In genomic region chr21:41425588-41425953, GRCh38 we compare ENCODE assay signal across 8 cellular contexts. TPM values are rescaled to one million over a fixed set of nuclear protein-coding genes. Genes with fewer than 3 reads are reported as not detected.
DNase-seq lines count a peak whose midpoint lies in the region; ATAC-seq, FAIRE-seq and TF ChIP-seq lines count a peak whose summit lies in the region.

No MANE protein-coding gene starts in this region.

- no peak for TF ChIP-seq CTCF in WI38 (IDR thresholded peaks at IDR 0.05; ENCODE audit: low read depth, low read length)
- no peak for TF ChIP-seq CTCF in gastroesophageal sphincter (IDR thresholded peaks at IDR 0.05)

- H3K4me3 ChIP-seq in WI38 (ENCODE audit: low read depth, low read length): peak overlapping the region; percentile 57
- peak overlapping the region; percentile 43 to 79 for H3K4me3 ChIP-seq in gastroesophageal sphincter
- H3K4me3 ChIP-seq in skeletal muscle tissue (ENCODE audit: low read length in 3 of 3): peak overlapping the region; percentile 72 to 81 (median 73)

- no peak for TF ChIP-seq EP300 in gastroesophageal sphincter (IDR thresholded peaks at IDR 0.05)

- peaks cover 0 to 56% (median 0%) of the 10 kb centered on the region in 3 donors for H3K4me1 ChIP-seq in gastroesophageal sphincter
- peaks cover 6 to 11% (median 10%) of the 10 kb centered on the region in 3 donors for H3K4me1 ChIP-seq in skeletal muscle tissue (ENCODE audit: control insufficient read depth in 3 of 3, insufficient read depth in 3 of 3, low read length in 3 of 3)

- no peak for DNase-seq in H54 (ENCODE audit: insufficient read length, low spot score)
- DNase-seq in effector CD8-positive, alpha-beta T cell (lab: John Stamatoyannopoulos, UW): no peak
- no peak for DNase-seq in cerebellum (ENCODE audit: low spot score)
- no peak for DNase-seq in COLO668 (lab: John Stamatoyannopoulos, UW; ENCODE audit: unreplicated experiment)

- no peak for TF ChIP-seq POLR2A in gastroesophageal sphincter (IDR thresholded peaks at IDR 0.05)
- TF ChIP-seq POLR2A in H54 (IDR thresholded peaks at IDR 0.05; ENCODE audit: low read depth, low read length): no peak

- H3K36me3 ChIP-seq in gastroesophageal sphincter (peaks cover 0 to 30% of the 10 kb centered on the region in 2 donors), skeletal muscle tissue (ENCODE audit: control insufficient read depth in 3 of 3, insufficient read depth in 3 of 3, low read length in 3 of 3) (peaks cover 0 to 3% (median 0%) of the 10 kb centered on the region in 3 donors)

- H3K27me3 ChIP-seq in gastroesophageal sphincter (no peaks in the 10 kb centered on the region), skeletal muscle tissue (ENCODE audit: control insufficient read depth in 3 of 3, insufficient read depth in 3 of 3, low read length in 3 of 3) (peaks cover 5 to 18% (median 12%) of the 10 kb centered on the region in 3 donors)

- H3K9me3 ChIP-seq in gastroesophageal sphincter (no peaks in the 10 kb centered on the region), skeletal muscle tissue (ENCODE audit: control insufficient read depth in 3 of 3, low read length in 3 of 3) (no peaks in the 10 kb centered on the region)

- peak overlapping the region in 3 of 4 donors; percentile 49 to 80 (median 78) for H3K27ac ChIP-seq in gastroesophageal sphincter
- peak overlapping the region; percentile 60 for H3K27ac ChIP-seq in skeletal muscle tissue (ENCODE audit: low read depth, low read length)

- ATAC-seq in GM19395 (IDR thresholded peaks at IDR 0.05; ENCODE audit: unreplicated experiment) (peak; percentile 6), gastroesophageal sphincter (no peak)

- no peak for FAIRE-seq in H54 (lab: Jason Lieb, UNC)

- WGBS in gastroesophageal sphincter (ENCODE audit: low coverage in 1 of 2), 2 donors: 50 to 67% methylated on average over 4 to 5 of the region's 7 CpGs

- peak overlapping the region; percentile 73 to 81 (median 80) for H3K9ac ChIP-seq in skeletal muscle tissue (ENCODE audit: low read depth in 1 of 3, low read length in 3 of 3)

RNA-seq across cellular contexts. Expression of gene MX1, which starts 0.5 kb away (rescaled TPM):
- total RNA-seq in gastroesophageal sphincter (10 to 100 TPM; 20.2 to 40.3 (median 31.5) TPM), skeletal muscle tissue (11.0 TPM), cerebellum (8.2 TPM)
